Comparison of ENCODE assay signal across 34 cellular contexts in genomic region chr6:136345145-136345544, GRCh38.
"Had no signal": no experiment of that assay in that cellular context is flagged by ENCODE, and none has a peak within 500 bp of the region (broad histone marks: within the 10 kb centered on the region; RNA-seq: fewer than 3 reads in every experiment).

No MANE protein-coding gene starts in this region.

- H3K4me1 ChIP-seq: ascending aorta, breast epithelium, colonic mucosa, foreskin keratinocyte, gastrocnemius medialis, heart left ventricle had no signal

- H3K27me3 Mint-ChIP-seq: activated B cell treated with CpG ODN at 0.5 μM for 24 hours; activated CD8-positive, alpha-beta T cell treated with anti-CD3 and anti-CD28 coated beads for 36 hours; activated naive CD4-positive, alpha-beta T cell treated with anti-CD3 and anti-CD28 coated beads, Interleukin-2, amount 50 U/mL, for 24 hours; activated T-helper 17 cell treated with anti-CD3 and anti-CD28 coated beads, Interleukin-2, amount 50 U/mL, for 72 hours; brain had no signal

- ATAC-seq: activated CD4-positive, CD25-positive, alpha-beta regulatory T cell treated with anti-CD3 and anti-CD28 coated beads, Interleukin-2, amount 50 U/mL, for 24 hours; activated CD8-positive, alpha-beta T cell treated with anti-CD3 and anti-CD28 coated beads for 36 hours; activated naive CD8-positive, alpha-beta T cell treated with anti-CD3 and anti-CD28 coated beads, Interleukin-2, amount 50 U/mL, for 24 hours; activated T-cell treated with anti-CD3 and anti-CD28 coated beads, Interleukin-2, amount 50 U/mL, for 4 hours; activated T-helper 17 cell treated with anti-CD3 and anti-CD28 coated beads, Interleukin-2, amount 50 U/mL, for 72 hours; esophagus mucosa; foreskin keratinocyte; gastrocnemius medialis; heart left ventricle; T-helper 17 cell had no signal

- H3K4me3 ChIP-seq: adrenal gland, ascending aorta, breast epithelium, cardiac muscle cell, colonic mucosa, gastrocnemius medialis, heart left ventricle had no signal

- H3K4me1 Mint-ChIP-seq: activated B cell treated with CpG ODN at 0.5 μM for 24 hours; activated naive CD4-positive, alpha-beta T cell treated with anti-CD3 and anti-CD28 coated beads, Interleukin-2, amount 50 U/mL, for 24 hours; activated naive CD8-positive, alpha-beta T cell treated with anti-CD3 and anti-CD28 coated beads for 36 hours; activated naive CD8-positive, alpha-beta T cell treated with anti-CD3 and anti-CD28 coated beads, Interleukin-2, amount 50 U/mL, for 24 hours; activated T-helper 17 cell treated with anti-CD3 and anti-CD28 coated beads, Interleukin-2, amount 50 U/mL, for 72 hours; endodermal cell had no signal

- H3K27ac ChIP-seq: adrenal gland, ascending aorta, breast epithelium, cardiac muscle cell, colonic mucosa, foreskin keratinocyte, gastrocnemius medialis, heart left ventricle, WERI-Rb-1 had no signal

- H3K27ac Mint-ChIP-seq: activated B cell treated with CpG ODN at 0.5 μM for 24 hours; activated CD8-positive, alpha-beta T cell treated with anti-CD3 and anti-CD28 coated beads for 36 hours; activated naive CD4-positive, alpha-beta T cell treated with anti-CD3 and anti-CD28 coated beads for 36 hours; activated naive CD4-positive, alpha-beta T cell treated with anti-CD3 and anti-CD28 coated beads, Interleukin-2, amount 50 U/mL, for 24 hours; activated naive CD8-positive, alpha-beta T cell treated with anti-CD3 and anti-CD28 coated beads for 36 hours; activated naive CD8-positive, alpha-beta T cell treated with anti-CD3 and anti-CD28 coated beads, Interleukin-2, amount 50 U/mL, for 24 hours; activated T-helper 17 cell treated with anti-CD3 and anti-CD28 coated beads, Interleukin-2, amount 50 U/mL, for 72 hours; endodermal cell; T-helper 17 cell; T-helper 2 cell treated with Interferon-gamma antibody and Interleukin-4, amounts not matched to agents 5 μg/mL and 100 μg/mL, for 36 hours had no signal

- H3K9me3 ChIP-seq: adrenal gland, ascending aorta, breast epithelium, colonic mucosa, gastrocnemius medialis, heart left ventricle had no signal

- H3K36me3 ChIP-seq: adrenal gland, ascending aorta, breast epithelium, cardiac muscle cell, colonic mucosa, gastrocnemius medialis, WERI-Rb-1 had no signal

- H3K4me3 Mint-ChIP-seq: activated B cell treated with CpG ODN at 0.5 μM for 24 hours; activated CD8-positive, alpha-beta T cell treated with anti-CD3 and anti-CD28 coated beads for 36 hours; activated naive CD4-positive, alpha-beta T cell treated with anti-CD3 and anti-CD28 coated beads for 36 hours; activated naive CD4-positive, alpha-beta T cell treated with anti-CD3 and anti-CD28 coated beads, Interleukin-2, amount 50 U/mL, for 24 hours; activated naive CD8-positive, alpha-beta T cell treated with anti-CD3 and anti-CD28 coated beads for 36 hours; activated naive CD8-positive, alpha-beta T cell treated with anti-CD3 and anti-CD28 coated beads, Interleukin-2, amount 50 U/mL, for 24 hours; activated T-cell treated with anti-CD3 and anti-CD28 coated beads, Interleukin-2, amount 50 U/mL, for 4 hours; activated T-helper 17 cell treated with anti-CD3 and anti-CD28 coated beads, Interleukin-2, amount 50 U/mL, for 72 hours; brain; endodermal cell; T-helper 17 cell; T-helper 2 cell treated with Interferon-gamma antibody and Interleukin-4, amounts not matched to agents 5 μg/mL and 100 μg/mL, for 36 hours had no signal

- H3K36me3 Mint-ChIP-seq: activated naive CD4-positive, alpha-beta T cell treated with anti-CD3 and anti-CD28 coated beads, Interleukin-2, amount 50 U/mL, for 24 hours; activated naive CD8-positive, alpha-beta T cell treated with anti-CD3 and anti-CD28 coated beads for 36 hours; brain had no signal

- H3K27me3 ChIP-seq: adrenal gland, ascending aorta, breast epithelium, cardiac muscle cell, colonic mucosa, foreskin keratinocyte, gastrocnemius medialis, heart left ventricle had no signal

- DNase-seq: activated B cell treated with CpG ODN at 0.5 μM for 24 hours; activated CD4-positive, alpha-beta T cell treated with anti-CD3 and anti-CD28 coated beads for 48 hours; activated CD4-positive, alpha-beta T cell treated with anti-CD3 and anti-CD28 coated beads, Interleukin-2, amount 50 U/mL, for 1 hour; activated CD4-positive, alpha-beta T cell treated with anti-CD3 and anti-CD28 coated beads, Interleukin-2, amount 50 U/mL, for 48 hours; activated CD8-positive, alpha-beta memory T cell treated with anti-CD3 and anti-CD28 coated beads for 24 hours; activated CD8-positive, alpha-beta T cell treated with anti-CD3 and anti-CD28 coated beads for 36 hours; activated effector memory CD4-positive, alpha-beta T cell treated with Interleukin-2 at 50 U/mL for 16 hours; activated naive CD4-positive, alpha-beta T cell treated with anti-CD3 and anti-CD28 coated beads for 36 hours; activated naive CD8-positive, alpha-beta T cell treated with anti-CD3 and anti-CD28 coated beads for 36 hours; activated naive CD8-positive, alpha-beta T cell treated with anti-CD3 and anti-CD28 coated beads, Interleukin-2, amount 50 U/mL, for 24 hours; activated T-cell treated with anti-CD3 and anti-CD28 coated beads, Interleukin-2, amount 50 U/mL, for 4 hours; adrenal gland; amygdala; central memory CD4-positive, alpha-beta T cell; cerebellar nuclear complex; colonic mucosa; effector memory CD4-positive, alpha-beta T cell; endodermal cell; foreskin keratinocyte; gastrocnemius medialis; glutamatergic neuron; heart left ventricle; T-helper 17 cell; T1000; WERI-Rb-1 had no signal

- H3K9me3 Mint-ChIP-seq: activated B cell treated with CpG ODN at 0.5 μM for 24 hours; activated CD8-positive, alpha-beta T cell treated with anti-CD3 and anti-CD28 coated beads for 36 hours; activated naive CD4-positive, alpha-beta T cell treated with anti-CD3 and anti-CD28 coated beads for 36 hours; activated naive CD4-positive, alpha-beta T cell treated with anti-CD3 and anti-CD28 coated beads, Interleukin-2, amount 50 U/mL, for 24 hours; activated naive CD8-positive, alpha-beta T cell treated with anti-CD3 and anti-CD28 coated beads for 36 hours; activated naive CD8-positive, alpha-beta T cell treated with anti-CD3 and anti-CD28 coated beads, Interleukin-2, amount 50 U/mL, for 24 hours; activated T-cell treated with anti-CD3 and anti-CD28 coated beads, Interleukin-2, amount 50 U/mL, for 4 hours; activated T-helper 17 cell treated with anti-CD3 and anti-CD28 coated beads, Interleukin-2, amount 50 U/mL, for 72 hours; brain; endodermal cell; T-helper 2 cell treated with Interferon-gamma antibody and Interleukin-4, amounts not matched to agents 5 μg/mL and 100 μg/mL, for 36 hours had no signal
